Comparison of ENCODE assay signal across 1 cellular context in the genomic region with DNA sequence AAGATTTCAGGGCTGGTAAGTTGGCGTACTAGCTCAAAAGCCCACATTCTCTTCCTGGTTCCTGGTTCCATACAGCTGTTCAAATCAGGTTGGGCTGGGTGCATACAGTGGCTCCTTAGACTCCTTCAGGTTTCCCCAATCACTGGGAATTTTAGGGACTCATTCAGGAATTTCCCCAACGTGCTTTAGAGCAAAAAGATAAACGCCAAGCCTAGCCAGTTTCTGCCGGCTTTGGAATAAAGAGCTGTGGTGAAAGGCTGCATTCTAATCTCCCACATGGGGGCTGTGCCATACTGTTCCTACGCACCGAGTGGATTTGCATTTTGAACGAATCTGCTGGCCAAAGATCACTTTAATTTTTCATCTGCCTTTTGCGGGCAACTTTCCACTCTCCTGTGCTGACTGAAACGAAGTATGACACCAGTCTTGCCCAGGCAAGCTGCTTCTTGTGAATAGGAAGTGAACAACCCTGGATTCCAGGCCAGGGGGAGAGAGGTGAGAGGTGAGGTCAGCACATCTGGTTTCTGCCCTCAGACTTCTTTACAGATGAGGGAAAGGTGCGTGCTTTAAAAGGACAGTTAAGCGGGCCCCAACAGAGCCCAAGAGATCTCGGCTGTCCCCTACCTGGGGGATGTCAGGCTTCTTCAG.
TF ChIP-seq lines count a peak whose summit lies in the region.

No MANE protein-coding gene starts in this region.

TF ChIP-seq in H1, 55 proteins besides CTCF, POLR2A, EP300 and RAD21:
- TF ChIP-seq, protein P1, sequence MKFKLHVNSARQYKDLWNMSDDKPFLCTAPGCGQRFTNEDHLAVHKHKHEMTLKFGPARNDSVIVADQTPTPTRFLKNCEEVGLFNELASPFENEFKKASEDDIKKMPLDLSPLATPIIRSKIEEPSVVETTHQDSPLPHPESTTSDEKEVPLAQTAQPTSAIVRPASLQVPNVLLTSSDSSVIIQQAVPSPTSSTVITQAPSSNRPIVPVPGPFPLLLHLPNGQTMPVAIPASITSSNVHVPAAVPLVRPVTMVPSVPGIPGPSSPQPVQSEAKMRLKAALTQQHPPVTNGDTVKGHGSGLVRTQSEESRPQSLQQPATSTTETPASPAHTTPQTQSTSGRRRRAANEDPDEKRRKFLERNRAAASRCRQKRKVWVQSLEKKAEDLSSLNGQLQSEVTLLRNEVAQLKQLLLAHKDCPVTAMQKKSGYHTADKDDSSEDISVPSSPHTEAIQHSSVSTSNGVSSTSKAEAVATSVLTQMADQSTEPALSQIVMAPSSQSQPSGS (IDR thresholded peaks at IDR 0.05; ENCODE audit: low read length) = no peak
- TF ChIP-seq, protein P2, sequence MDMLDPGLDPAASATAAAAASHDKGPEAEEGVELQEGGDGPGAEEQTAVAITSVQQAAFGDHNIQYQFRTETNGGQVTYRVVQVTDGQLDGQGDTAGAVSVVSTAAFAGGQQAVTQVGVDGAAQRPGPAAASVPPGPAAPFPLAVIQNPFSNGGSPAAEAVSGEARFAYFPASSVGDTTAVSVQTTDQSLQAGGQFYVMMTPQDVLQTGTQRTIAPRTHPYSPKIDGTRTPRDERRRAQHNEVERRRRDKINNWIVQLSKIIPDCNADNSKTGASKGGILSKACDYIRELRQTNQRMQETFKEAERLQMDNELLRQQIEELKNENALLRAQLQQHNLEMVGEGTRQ (IDR thresholded peaks at IDR 0.05; ENCODE audit: low read length) = no peak
- TF ChIP-seq JUN (IDR thresholded peaks at IDR 0.05; ENCODE audit: low read depth, low read length) (no peak), TCF12 (IDR thresholded peaks at IDR 0.05; ENCODE audit: low read depth, low read length) (no peak)
